Comparison of ENCODE assay signal across 2 cellular contexts in the genomic region with DNA sequence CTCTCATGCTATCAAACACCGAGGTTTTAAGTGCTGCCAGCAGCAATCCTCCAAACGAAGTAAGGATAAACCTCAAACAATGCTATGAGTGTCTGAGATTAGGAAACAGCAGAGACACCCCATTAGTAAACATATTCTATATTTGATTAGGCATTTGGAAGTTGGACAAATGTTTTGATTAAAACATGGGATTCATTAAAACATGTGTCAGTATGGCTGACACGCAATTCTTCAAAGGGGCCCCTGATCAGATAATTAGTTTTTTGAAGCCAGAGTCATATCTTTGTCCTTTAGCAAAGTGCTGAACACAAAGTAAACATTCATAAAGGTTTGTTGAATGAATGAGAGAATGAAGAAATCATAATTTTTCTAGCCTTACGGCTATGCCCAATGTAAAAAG.
A peak's percentile ranks its signal among the peaks of the same experiment; 100 is the strongest.
TF ChIP-seq lines count a peak whose summit lies in the region.

No MANE protein-coding gene starts in this region.

TF ChIP-seq in A549, 52 proteins besides CTCF, POLR2A, EP300 and RAD21:
- TF ChIP-seq, protein P1, sequence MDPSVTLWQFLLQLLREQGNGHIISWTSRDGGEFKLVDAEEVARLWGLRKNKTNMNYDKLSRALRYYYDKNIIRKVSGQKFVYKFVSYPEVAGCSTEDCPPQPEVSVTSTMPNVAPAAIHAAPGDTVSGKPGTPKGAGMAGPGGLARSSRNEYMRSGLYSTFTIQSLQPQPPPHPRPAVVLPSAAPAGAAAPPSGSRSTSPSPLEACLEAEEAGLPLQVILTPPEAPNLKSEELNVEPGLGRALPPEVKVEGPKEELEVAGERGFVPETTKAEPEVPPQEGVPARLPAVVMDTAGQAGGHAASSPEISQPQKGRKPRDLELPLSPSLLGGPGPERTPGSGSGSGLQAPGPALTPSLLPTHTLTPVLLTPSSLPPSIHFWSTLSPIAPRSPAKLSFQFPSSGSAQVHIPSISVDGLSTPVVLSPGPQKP (IDR thresholded peaks at IDR 0.05; ENCODE audit: low read depth, low read length), result no peak
- TF ChIP-seq TFCP2L1 (CRISPR knock-in tag; IDR thresholded peaks at IDR 0.05) (no peak), CBX8 (IDR thresholded peaks at IDR 0.05) (no peak), HOXA7 (CRISPR knock-in tag; IDR thresholded peaks at IDR 0.05) (no peak), SMC3 (IDR thresholded peaks at IDR 0.05) (no peak), CEBPB (IDR thresholded peaks at IDR 0.05) (no peak), ESRRA (IDR thresholded peaks at IDR 0.05; ENCODE audit: borderline replicate concordance, low read length) (no peak), KDM1A (IDR thresholded peaks at IDR 0.05; ENCODE audit: low read depth) (no peak)
- TF ChIP-seq, protein P2, sequence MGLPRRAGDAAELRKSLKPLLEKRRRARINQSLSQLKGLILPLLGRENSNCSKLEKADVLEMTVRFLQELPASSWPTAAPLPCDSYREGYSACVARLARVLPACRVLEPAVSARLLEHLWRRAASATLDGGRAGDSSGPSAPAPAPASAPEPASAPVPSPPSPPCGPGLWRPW (IDR thresholded peaks at IDR 0.05), result no peak
- TF ChIP-seq, protein P3, sequence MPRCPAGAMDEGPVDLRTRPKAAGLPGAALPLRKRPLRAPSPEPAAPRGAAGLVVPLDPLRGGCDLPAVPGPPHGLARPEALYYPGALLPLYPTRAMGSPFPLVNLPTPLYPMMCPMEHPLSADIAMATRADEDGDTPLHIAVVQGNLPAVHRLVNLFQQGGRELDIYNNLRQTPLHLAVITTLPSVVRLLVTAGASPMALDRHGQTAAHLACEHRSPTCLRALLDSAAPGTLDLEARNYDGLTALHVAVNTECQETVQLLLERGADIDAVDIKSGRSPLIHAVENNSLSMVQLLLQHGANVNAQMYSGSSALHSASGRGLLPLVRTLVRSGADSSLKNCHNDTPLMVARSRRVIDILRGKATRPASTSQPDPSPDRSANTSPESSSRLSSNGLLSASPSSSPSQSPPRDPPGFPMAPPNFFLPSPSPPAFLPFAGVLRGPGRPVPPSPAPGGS (IDR thresholded peaks at IDR 0.05), result no peak
- TF ChIP-seq, protein P4, sequence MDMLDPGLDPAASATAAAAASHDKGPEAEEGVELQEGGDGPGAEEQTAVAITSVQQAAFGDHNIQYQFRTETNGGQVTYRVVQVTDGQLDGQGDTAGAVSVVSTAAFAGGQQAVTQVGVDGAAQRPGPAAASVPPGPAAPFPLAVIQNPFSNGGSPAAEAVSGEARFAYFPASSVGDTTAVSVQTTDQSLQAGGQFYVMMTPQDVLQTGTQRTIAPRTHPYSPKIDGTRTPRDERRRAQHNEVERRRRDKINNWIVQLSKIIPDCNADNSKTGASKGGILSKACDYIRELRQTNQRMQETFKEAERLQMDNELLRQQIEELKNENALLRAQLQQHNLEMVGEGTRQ (IDR thresholded peaks at IDR 0.05), result no peak

TF ChIP-seq in HCT116, 20 proteins besides CTCF, POLR2A, EP300 and RAD21:
- TF ChIP-seq ELF1 (IDR thresholded peaks at IDR 0.05; ENCODE audit: borderline replicate concordance, low read depth) (no peak), YY1 (IDR thresholded peaks at IDR 0.05; ENCODE audit: extremely low read depth, insufficient replicate concordance, low read depth, low read length) (no peak), FOSL1 (IDR thresholded peaks at IDR 0.05; ENCODE audit: low read depth) (0 out of 2 replicates have a peak, but pooled peaks have one; percentile 17), CBX3 (IDR thresholded peaks at IDR 0.05; ENCODE audit: low read depth) (no peak), EZH2 (IDR thresholded peaks at IDR 0.05) (no peak), EGR1 (IDR thresholded peaks at IDR 0.05; ENCODE audit: low read depth) (no peak), JUND (IDR thresholded peaks at IDR 0.05) (0 out of 2 replicates have a peak, but pooled peaks have one; percentile 25), EZH2phosphoT487 (IDR thresholded peaks at IDR 0.05; ENCODE audit: borderline replicate concordance) (no peak), CEBPB (IDR thresholded peaks at IDR 0.05; ENCODE audit: low read depth) (0 out of 2 replicates have a peak, but pooled peaks have one; percentile 40), SP1 (IDR thresholded peaks at IDR 0.05; ENCODE audit: low read depth) (0 out of 2 replicates have a peak, but pooled peaks have one; percentile 20), POLR2AphosphoS5 (IDR thresholded peaks at IDR 0.05; ENCODE audit: low read depth, low read length) (0 out of 2 replicates have a peak, but pooled peaks have one; percentile 9), TCF7L2 (IDR thresholded peaks at IDR 0.05; ENCODE audit: borderline replicate concordance, extremely low read depth, insufficient read depth, insufficient read length) (peak; percentile 71), SIN3A (IDR thresholded peaks at IDR 0.05; ENCODE audit: low read depth) (peak; percentile 37; the same call in 1 of the 2 replicates), ZNF274 (IDR thresholded peaks at IDR 0.05; ENCODE audit: low read depth, low read length) (no peak), SRF (IDR thresholded peaks at IDR 0.05; ENCODE audit: low read depth) (no peak), ZFX (IDR thresholded peaks at IDR 0.05) (no peak)
- TF ChIP-seq, protein P5, sequence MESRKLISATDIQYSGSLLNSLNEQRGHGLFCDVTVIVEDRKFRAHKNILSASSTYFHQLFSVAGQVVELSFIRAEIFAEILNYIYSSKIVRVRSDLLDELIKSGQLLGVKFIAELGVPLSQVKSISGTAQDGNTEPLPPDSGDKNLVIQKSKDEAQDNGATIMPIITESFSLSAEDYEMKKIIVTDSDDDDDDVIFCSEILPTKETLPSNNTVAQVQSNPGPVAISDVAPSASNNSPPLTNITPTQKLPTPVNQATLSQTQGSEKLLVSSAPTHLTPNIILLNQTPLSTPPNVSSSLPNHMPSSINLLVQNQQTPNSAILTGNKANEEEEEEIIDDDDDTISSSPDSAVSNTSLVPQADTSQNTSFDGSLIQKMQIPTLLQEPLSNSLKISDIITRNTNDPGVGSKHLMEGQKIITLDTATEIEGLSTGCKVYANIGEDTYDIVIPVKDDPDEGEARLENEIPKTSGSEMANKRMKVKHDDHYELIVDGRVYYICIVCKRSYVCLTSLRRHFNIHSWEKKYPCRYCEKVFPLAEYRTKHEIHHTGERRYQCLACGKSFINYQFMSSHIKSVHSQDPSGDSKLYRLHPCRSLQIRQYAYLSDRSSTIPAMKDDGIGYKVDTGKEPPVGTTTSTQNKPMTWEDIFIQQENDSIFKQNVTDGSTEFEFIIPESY (IDR thresholded peaks at IDR 0.05; ENCODE audit: extremely low read depth, insufficient replicate concordance, low read length), result no peak
- TF ChIP-seq, protein P6, sequence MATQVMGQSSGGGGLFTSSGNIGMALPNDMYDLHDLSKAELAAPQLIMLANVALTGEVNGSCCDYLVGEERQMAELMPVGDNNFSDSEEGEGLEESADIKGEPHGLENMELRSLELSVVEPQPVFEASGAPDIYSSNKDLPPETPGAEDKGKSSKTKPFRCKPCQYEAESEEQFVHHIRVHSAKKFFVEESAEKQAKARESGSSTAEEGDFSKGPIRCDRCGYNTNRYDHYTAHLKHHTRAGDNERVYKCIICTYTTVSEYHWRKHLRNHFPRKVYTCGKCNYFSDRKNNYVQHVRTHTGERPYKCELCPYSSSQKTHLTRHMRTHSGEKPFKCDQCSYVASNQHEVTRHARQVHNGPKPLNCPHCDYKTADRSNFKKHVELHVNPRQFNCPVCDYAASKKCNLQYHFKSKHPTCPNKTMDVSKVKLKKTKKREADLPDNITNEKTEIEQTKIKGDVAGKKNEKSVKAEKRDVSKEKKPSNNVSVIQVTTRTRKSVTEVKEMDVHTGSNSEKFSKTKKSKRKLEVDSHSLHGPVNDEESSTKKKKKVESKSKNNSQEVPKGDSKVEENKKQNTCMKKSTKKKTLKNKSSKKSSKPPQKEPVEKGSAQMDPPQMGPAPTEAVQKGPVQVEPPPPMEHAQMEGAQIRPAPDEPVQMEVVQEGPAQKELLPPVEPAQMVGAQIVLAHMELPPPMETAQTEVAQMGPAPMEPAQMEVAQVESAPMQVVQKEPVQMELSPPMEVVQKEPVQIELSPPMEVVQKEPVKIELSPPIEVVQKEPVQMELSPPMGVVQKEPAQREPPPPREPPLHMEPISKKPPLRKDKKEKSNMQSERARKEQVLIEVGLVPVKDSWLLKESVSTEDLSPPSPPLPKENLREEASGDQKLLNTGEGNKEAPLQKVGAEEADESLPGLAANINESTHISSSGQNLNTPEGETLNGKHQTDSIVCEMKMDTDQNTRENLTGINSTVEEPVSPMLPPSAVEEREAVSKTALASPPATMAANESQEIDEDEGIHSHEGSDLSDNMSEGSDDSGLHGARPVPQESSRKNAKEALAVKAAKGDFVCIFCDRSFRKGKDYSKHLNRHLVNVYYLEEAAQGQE (IDR thresholded peaks at IDR 0.05; ENCODE audit: low read depth), result no peak
- TF ChIP-seq, protein P7, sequence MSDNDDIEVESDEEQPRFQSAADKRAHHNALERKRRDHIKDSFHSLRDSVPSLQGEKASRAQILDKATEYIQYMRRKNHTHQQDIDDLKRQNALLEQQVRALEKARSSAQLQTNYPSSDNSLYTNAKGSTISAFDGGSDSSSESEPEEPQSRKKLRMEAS (IDR thresholded peaks at IDR 0.05), result peak; percentile 31; the same call in 1 of the 2 replicates
- TF ChIP-seq, protein P8, sequence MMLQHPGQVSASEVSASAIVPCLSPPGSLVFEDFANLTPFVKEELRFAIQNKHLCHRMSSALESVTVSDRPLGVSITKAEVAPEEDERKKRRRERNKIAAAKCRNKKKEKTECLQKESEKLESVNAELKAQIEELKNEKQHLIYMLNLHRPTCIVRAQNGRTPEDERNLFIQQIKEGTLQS (IDR thresholded peaks at IDR 0.05), result no peak
